ENCODE assay signal across 14 cellular contexts in the genomic region with DNA sequence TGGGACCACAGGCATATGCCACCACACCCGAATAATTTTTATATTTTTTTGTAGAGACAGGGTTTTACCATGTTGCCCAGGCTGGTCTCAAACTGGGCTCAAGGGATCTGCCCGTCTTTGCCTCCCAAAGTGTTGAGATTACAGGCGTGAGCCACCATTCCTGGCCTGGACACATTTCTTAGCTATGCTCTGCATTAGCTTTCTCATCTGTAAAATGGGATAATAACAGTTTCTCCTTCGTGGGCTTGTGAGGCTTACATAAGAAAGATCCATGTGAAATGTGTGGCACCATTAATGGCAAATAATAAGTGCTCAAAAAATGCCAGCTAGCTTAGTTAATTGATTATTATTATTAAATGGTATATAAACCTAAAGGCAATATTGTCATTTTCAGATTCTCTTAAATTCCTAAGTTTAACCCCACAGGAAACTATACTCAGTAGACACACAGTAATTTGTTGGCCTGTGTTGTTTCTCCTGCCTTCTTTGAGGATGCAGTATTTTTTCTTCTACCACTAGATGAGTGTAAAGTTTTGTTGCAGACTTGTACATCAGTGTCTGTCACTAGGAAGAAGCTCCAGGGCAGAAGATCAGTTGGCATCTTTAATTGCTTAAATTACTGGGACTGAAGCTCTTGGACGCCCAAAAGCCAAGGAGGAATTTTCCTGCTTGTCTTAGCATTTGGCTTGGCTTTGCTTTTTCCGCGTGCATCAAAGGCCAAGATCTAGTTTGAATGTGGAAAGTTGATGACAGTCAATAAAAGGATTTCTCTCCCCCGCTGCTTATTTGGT.
DNase-seq lines count a peak whose midpoint lies in the region; ATAC-seq and TF ChIP-seq lines count a peak whose summit lies in the region.
"Had no signal": no experiment of that assay in that cellular context is flagged by ENCODE, and none has a peak within 500 bp of the region (broad histone marks: within the 10 kb centered on the region; RNA-seq: fewer than 3 reads in every experiment).

No MANE protein-coding gene starts in this region.

- H3K27ac ChIP-seq in HUES64 (ENCODE audit: low read depth, low read length) (peak overlapping the region; percentile 21; the same call in 1 of the 2 replicates), neural progenitor cell (peak overlapping the region; percentile 40)
- H3K27ac ChIP-seq: dorsolateral prefrontal cortex had no signal

- H3F3A ChIP-seq in neural progenitor cell (ENCODE audit: low read depth), result peaks cover 13% of the 10 kb centered on the region

- no peak overlapping the region for H3K4me3 ChIP-seq in HUES64 (ENCODE audit: low read length)
- no peak overlapping the region for H3K4me3 ChIP-seq in neural progenitor cell
- H3K4me3 ChIP-seq: dorsolateral prefrontal cortex, mucosa of descending colon had no signal

- H3K36me3 ChIP-seq in HUES64 (ENCODE audit: insufficient read depth, low read length) (no peaks in the 10 kb centered on the region), neural progenitor cell (no peaks in the 10 kb centered on the region)

- no peak overlapping the region for H3K9ac ChIP-seq in HUES64 (ENCODE audit: low read depth, low read length)
- no peak overlapping the region for H3K9ac ChIP-seq in neural progenitor cell

- peaks cover 3% of the 10 kb centered on the region for H3K36me3 Mint-ChIP-seq in activated T-helper 2 cell treated with anti-CD3 and anti-CD28 coated beads, Interferon-gamma antibody, Interleukin-2, Interleukin-4, amounts not matched to agents 10 μg/mL and 5 μg/mL and 100 μg/mL, durations not matched to agents 14 hours and 24 hours and 36 hours (ENCODE audit: low read depth)
- no peaks in the 10 kb centered on the region for H3K36me3 Mint-ChIP-seq in neural progenitor cell

- ATAC-seq in GM21529 (IDR thresholded peaks at IDR 0.05; ENCODE audit: unreplicated experiment), result no peak
- ATAC-seq: mucosa of descending colon had no signal

- 87% methylated on average over 8 of the region's 8 CpGs for WGBS in HUES64

- DNase-seq in SIG-M5 treated with dmso at 0.1 percent for 504 hours (lab: John Stamatoyannopoulos, UW; ENCODE audit: unreplicated experiment) (peak; percentile 70), SIG-M5 (lab: John Stamatoyannopoulos, UW) (no peak), neural progenitor cell (ENCODE audit: low spot score) (no peak), anterior cingulate cortex (lab: John Stamatoyannopoulos, UW) (no peak), posterior vena cava (ENCODE audit: low spot score) (no peak)
- no peak for DNase-seq in activated T-helper 2 cell treated with anti-CD3 and anti-CD28 coated beads, Interferon-gamma antibody, Interleukin-2, Interleukin-4, amounts not matched to agents 10 μg/mL and 5 μg/mL and 100 μg/mL, durations not matched to agents 14 hours and 24 hours and 36 hours (ENCODE audit: low spot score)
- DNase-seq: activated CD4-positive, alpha-beta T cell treated with anti-CD3 and anti-CD28 coated beads, Interleukin-2, amount 50 U/mL, for 4 hours; activated gamma-delta T cell; dorsolateral prefrontal cortex; EL; mucosa of descending colon; NCI-H1930 had no signal

- H3K9me3 Mint-ChIP-seq in activated T-helper 2 cell treated with anti-CD3 and anti-CD28 coated beads, Interferon-gamma antibody, Interleukin-2, Interleukin-4, amounts not matched to agents 10 μg/mL and 5 μg/mL and 100 μg/mL, durations not matched to agents 14 hours and 24 hours and 36 hours, result no peaks in the 10 kb centered on the region
- H3K9me3 Mint-ChIP-seq in neural progenitor cell, result no peaks in the 10 kb centered on the region

- peaks cover 44% of the 10 kb centered on the region for H3K4me1 Mint-ChIP-seq in activated T-helper 2 cell treated with anti-CD3 and anti-CD28 coated beads, Interferon-gamma antibody, Interleukin-2, Interleukin-4, amounts not matched to agents 10 μg/mL and 5 μg/mL and 100 μg/mL, durations not matched to agents 14 hours and 24 hours and 36 hours (ENCODE audit: low read depth)
- peaks cover 54% of the 10 kb centered on the region for H3K4me1 Mint-ChIP-seq in neural progenitor cell

- no peak overlapping the region for H3K4me3 Mint-ChIP-seq in activated T-helper 2 cell treated with anti-CD3 and anti-CD28 coated beads, Interferon-gamma antibody, Interleukin-2, Interleukin-4, amounts not matched to agents 10 μg/mL and 5 μg/mL and 100 μg/mL, durations not matched to agents 14 hours and 24 hours and 36 hours (ENCODE audit: low read depth)
- no peak overlapping the region for H3K4me3 Mint-ChIP-seq in neural progenitor cell

- no peak overlapping the region for H2AFZ ChIP-seq in neural progenitor cell (replicated peaks)

- H3K27me3 Mint-ChIP-seq in activated T-helper 2 cell treated with anti-CD3 and anti-CD28 coated beads, Interferon-gamma antibody, Interleukin-2, Interleukin-4, amounts not matched to agents 10 μg/mL and 5 μg/mL and 100 μg/mL, durations not matched to agents 14 hours and 24 hours and 36 hours (ENCODE audit: low read depth), result no peaks in the 10 kb centered on the region
- peaks cover 2% of the 10 kb centered on the region for H3K27me3 Mint-ChIP-seq in neural progenitor cell (ENCODE audit: insufficient read depth, low read depth)

- H3K9me3 ChIP-seq in HUES64 (ENCODE audit: insufficient read depth, low read depth, low read length) (no peaks in the 10 kb centered on the region), neural progenitor cell (ENCODE audit: low read depth) (no peaks in the 10 kb centered on the region)
- H3K9me3 ChIP-seq: mucosa of descending colon had no signal

- H3K4me1 ChIP-seq in HUES64 (ENCODE audit: insufficient read depth, low read length) (peaks cover 44% of the 10 kb centered on the region), neural progenitor cell (peaks cover 39% of the 10 kb centered on the region)

- H3K79me2 ChIP-seq in neural progenitor cell (ENCODE audit: low read depth), result no peaks in the 10 kb centered on the region

- H4K20me1 ChIP-seq in neural progenitor cell (ENCODE audit: low read depth), result no peaks in the 10 kb centered on the region

- H3K27me3 ChIP-seq in HUES64 (ENCODE audit: insufficient read depth, low read length) (no peaks in the 10 kb centered on the region), neural progenitor cell (no peaks in the 10 kb centered on the region)
- H3K27me3 ChIP-seq: dorsolateral prefrontal cortex had no signal

- H3K27ac Mint-ChIP-seq in activated T-helper 2 cell treated with anti-CD3 and anti-CD28 coated beads, Interferon-gamma antibody, Interleukin-2, Interleukin-4, amounts not matched to agents 10 μg/mL and 5 μg/mL and 100 μg/mL, durations not matched to agents 14 hours and 24 hours and 36 hours, result peak overlapping the region; percentile 99
- H3K27ac Mint-ChIP-seq in neural progenitor cell, result peak overlapping the region; percentile 27

- no peak overlapping the region for H3K4me2 ChIP-seq in neural progenitor cell

- no peak for TF ChIP-seq CTCF in neural progenitor cell (IDR thresholded peaks at IDR 0.05)

- intact Hi-C loops in activated T-helper 2 cell treated with anti-CD3 and anti-CD28 coated beads, Interferon-gamma antibody, Interleukin-2, Interleukin-4, amounts not matched to agents 10 μg/mL and 5 μg/mL and 100 μg/mL, durations not matched to agents 14 hours and 24 hours and 36 hours (cut with micrococcal nuclease), result loop anchor here (2.0 kb wide), 2 partner anchors 87 to 159 kb away; no protein-coding TSS in a partner anchor
- intact Hi-C loops in posterior vena cava (cut with DNase I), result no loop called here
